In genomic region chr1:245213066-245213465, GRCh38 we compare ENCODE assay signal across 17 cellular contexts. TPM values are rescaled to one million over a fixed set of nuclear protein-coding genes. Genes with fewer than 3 reads are reported as not detected.
DNase-seq lines count a peak whose midpoint lies in the region; ATAC-seq lines count a peak whose summit lies in the region.
"Had no signal": no experiment of that assay in that cellular context is flagged by ENCODE, and none has a peak within 500 bp of the region (broad histone marks: within the 10 kb centered on the region; RNA-seq: fewer than 3 reads in every experiment).

No MANE protein-coding gene starts in this region.

- H3K14ac ChIP-seq in neuronal stem cell (ENCODE audit: low read length), result no peak overlapping the region

- H3K4me3 ChIP-seq in neuronal stem cell (ENCODE audit: low read length in 2 of 2), result no peak overlapping the region
- H3K4me3 ChIP-seq: HAP-1, Peyer's patch had no signal

- WGBS in neuronal stem cell (ENCODE audit: extremely low coverage in 2 of 2, insufficient read length in 2 of 2, insufficient replicate concordance in 1 of 2), 2 donors, result no CpG with 5 or more reads among the region's 4 CpGs

- peaks cover 9 to 14% of the 10 kb centered on the region in 2 donors for H3K4me1 ChIP-seq in neuronal stem cell (ENCODE audit: control insufficient read depth in 2 of 2, insufficient read depth in 1 of 2, low read depth in 1 of 2, low read length in 2 of 2)
- H3K4me1 ChIP-seq: HAP-1, Peyer's patch had no signal

- H3K79me1 ChIP-seq in neuronal stem cell (ENCODE audit: low read depth, low read length), result no peaks in the 10 kb centered on the region

- H2BK5ac ChIP-seq in neuronal stem cell (ENCODE audit: low read length), result peak overlapping the region; percentile 5

- no peak overlapping the region for H4K8ac ChIP-seq in neuronal stem cell (ENCODE audit: low read depth, low read length)

- ATAC-seq in GM18907 (IDR thresholded peaks at IDR 0.05; ENCODE audit: unreplicated experiment) (no peak), GM19328 (IDR thresholded peaks at IDR 0.05; ENCODE audit: unreplicated experiment) (no peak)

- no peak overlapping the region for H3K23ac ChIP-seq in neuronal stem cell (ENCODE audit: low read depth, low read length, poor library complexity)

- H3K27ac ChIP-seq in neuronal stem cell (replicated peaks; ENCODE audit: low read length), result peak overlapping the region; percentile 34
- H3K27ac ChIP-seq: C4-2B, Peyer's patch had no signal

- no peak overlapping the region for H2AK5ac ChIP-seq in neuronal stem cell (ENCODE audit: low read depth, low read length)

- H3K18ac ChIP-seq in neuronal stem cell (ENCODE audit: low read length), result peak overlapping the region; percentile 20

- H3K4me2 ChIP-seq in neuronal stem cell (ENCODE audit: insufficient read depth, low read length, poor library complexity, severe bottlenecking), result no peak overlapping the region

- H2BK120ac ChIP-seq in neuronal stem cell (ENCODE audit: low read depth, low read length), result no peak overlapping the region

- H2BK12ac ChIP-seq in neuronal stem cell (ENCODE audit: low read length), result no peak overlapping the region

- H2BK15ac ChIP-seq in neuronal stem cell (ENCODE audit: low read length), result peak overlapping the region; percentile 3

- H3K4ac ChIP-seq in neuronal stem cell (ENCODE audit: low read length), result no peak overlapping the region

- H3K36me3 ChIP-seq in neuronal stem cell (replicated peaks in 1 of 2; ENCODE audit: control insufficient read depth in 2 of 2, insufficient read depth in 2 of 2, low read length in 2 of 2), result peaks cover 0 to 14% of the 10 kb centered on the region in 2 donors
- H3K36me3 ChIP-seq: HAP-1, Peyer's patch had no signal

- H3K9ac ChIP-seq in neuronal stem cell (ENCODE audit: low read depth, low read length, poor library complexity), result no peak overlapping the region

- peak; percentile 27 for DNase-seq in NCI-H1092 (lab: John Stamatoyannopoulos, UW)
- peak; percentile 78 for DNase-seq in NCI-H146 treated with DMSO at 0.1 percent for 48 hours (lab: John Stamatoyannopoulos, UW; ENCODE audit: unreplicated experiment)
- peak; percentile 71 for DNase-seq in cerebellar cortex (ENCODE audit: low spot score)
- DNase-seq in neuronal stem cell (ENCODE audit: low spot score), result no peak
- no peak for DNase-seq in activated CD4-positive, CD25-positive, alpha-beta regulatory T cell (lab: John Stamatoyannopoulos, UW)
- DNase-seq: ACHN, KG1, NCI-H1436, NCI-H2029 treated with DMSO at 0.1 percent for 48 hours, NCI-H2171 treated with DMSO at 0.1 percent for 48 hours, NCI-H526, Peyer's patch, SW 1271 had no signal

- H3K9me3 ChIP-seq in neuronal stem cell (replicated peaks in 1 of 2; ENCODE audit: control insufficient read depth in 2 of 2, insufficient read depth in 1 of 2, low read depth in 1 of 2, low read length in 2 of 2), result peaks cover 6 to 23% of the 10 kb centered on the region in 2 donors
- H3K9me3 ChIP-seq: HAP-1 had no signal

- H4K91ac ChIP-seq in neuronal stem cell (ENCODE audit: low read depth, low read length, poor library complexity), result no peak overlapping the region

- no peaks in the 10 kb centered on the region for H3K27me3 ChIP-seq in neuronal stem cell (ENCODE audit: control insufficient read depth in 3 of 3, insufficient read depth in 3 of 3, low read depth in 1 of 3, low read length in 3 of 3)
- H3K27me3 ChIP-seq: Peyer's patch had no signal

- H2AFZ ChIP-seq in neuronal stem cell (ENCODE audit: low read length), result no peak overlapping the region

RNA-seq across cellular contexts. Expression of gene KIF26B, which starts 58.3 kb away (rescaled TPM):
- 0.33 TPM for polyA plus RNA-seq in neuronal stem cell (2013, experiment 1 of 2)
- polyA plus RNA-seq in neuronal stem cell (2013, experiment 2 of 2), result 0.26 TPM

Comparison
In these comparisons a context has a peak if more than half of its experiments do, and no peak if none do; other contexts are left out.
1. DNase-seq: peak in NCI-H1092 (single experiment), NCI-H146 treated with DMSO at 0.1 percent for 48 hours (single experiment) and cerebellar cortex (single experiment); none in neuronal stem cell (single experiment) and activated CD4-positive, CD25-positive, alpha-beta regulatory T cell (0 of 4).